30 cellular contexts compared by ENCODE assay signal in the genomic region with DNA sequence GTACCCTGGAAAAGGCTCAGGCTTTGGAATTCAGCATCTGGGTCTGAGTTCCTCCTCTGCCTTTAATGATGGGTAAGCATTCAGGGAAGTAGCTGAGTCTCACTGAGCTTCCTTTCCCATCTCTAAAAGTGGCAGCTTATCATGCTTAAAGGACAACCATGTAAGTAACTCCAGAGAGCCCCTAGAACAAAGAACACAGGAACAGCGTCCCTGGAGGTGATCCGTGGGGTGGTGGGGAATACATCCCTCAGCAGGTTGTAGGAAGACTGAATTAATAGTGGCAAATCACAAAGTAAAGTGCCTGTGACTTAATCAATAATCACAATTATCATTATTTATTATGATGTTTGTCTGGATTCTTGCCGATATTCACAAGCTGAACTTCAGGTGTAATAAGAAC.
"Had no signal": no experiment of that assay in that cellular context is flagged by ENCODE, and none has a peak within 500 bp of the region (broad histone marks: within the 10 kb centered on the region; RNA-seq: fewer than 3 reads in every experiment).

No MANE protein-coding gene starts in this region.

- ATAC-seq: activated CD8-positive, alpha-beta T cell treated with anti-CD3 and anti-CD28 coated beads for 36 hours; activated T-cell treated with anti-CD3 and anti-CD28 coated beads, Interleukin-2, amount 50 U/mL, for 72 hours; activated T-helper 17 cell treated with anti-CD3 and anti-CD28 coated beads, Interleukin-2, amount 50 U/mL, for 72 hours had no signal

- H3K27ac Mint-ChIP-seq: activated CD4-positive, alpha-beta T cell treated with anti-CD3 and anti-CD28 coated beads, Interleukin-2, amount 10 ng/mL, durations not matched to agents 24 days and 14 days; activated CD8-positive, alpha-beta T cell treated with anti-CD3 and anti-CD28 coated beads for 36 hours; activated naive CD4-positive, alpha-beta T cell treated with anti-CD3 and anti-CD28 coated beads, Interleukin-2, amount 50 U/mL, for 24 hours; activated naive CD8-positive, alpha-beta T cell treated with anti-CD3 and anti-CD28 coated beads, Interleukin-2, amount 10 ng/mL, durations not matched to agents 7 days and 5 days; activated T-cell treated with anti-CD3 and anti-CD28 coated beads, Interleukin-2, amount 50 U/mL, for 72 hours; activated T-helper 17 cell treated with anti-CD3 and anti-CD28 coated beads, Interleukin-2, amount 50 U/mL, for 72 hours had no signal

- H2AFZ ChIP-seq: PC-9 had no signal

- H3K27me3 ChIP-seq: ascending aorta, cardiac muscle cell, SJCRH30 had no signal

- H3K9me3 ChIP-seq: ascending aorta, SJCRH30 had no signal

- H3K36me3 ChIP-seq: ascending aorta, cardiac muscle cell, SJCRH30, WERI-Rb-1 had no signal

- H3K4me1 ChIP-seq: ascending aorta, SJCRH30 had no signal

- DNase-seq: activated CD4-positive, alpha-beta T cell treated with anti-CD3 and anti-CD28 coated beads, Interleukin-2, amount 10 ng/mL, durations not matched to agents 24 days and 14 days; activated CD4-positive, alpha-beta T cell treated with anti-CD3 and anti-CD28 coated beads, Interleukin-2, amount 50 U/mL, for 4 hours; activated CD8-positive, alpha-beta T cell treated with anti-CD3 and anti-CD28 coated beads for 36 hours; activated gamma-delta T cell; activated naive CD4-positive, alpha-beta T cell treated with Interleukin-2 at 50 U/mL for 16 hours; activated naive CD8-positive, alpha-beta T cell treated with anti-CD3 and anti-CD28 coated beads, Interleukin-2, amount 10 ng/mL, durations not matched to agents 7 days and 5 days; activated T-cell treated with anti-CD3 and anti-CD28 coated beads, Interleukin-2, amount 50 U/mL, for 1 hour; activated T-cell treated with anti-CD3 and anti-CD28 coated beads, Interleukin-2, amount 50 U/mL, for 72 hours; NCI-H1092 treated with DMSO at 0.1 percent for 48 hours; NCI-H1417; NCI-H146; NCI-H187; NCI-H2029 treated with DMSO at 0.1 percent for 48 hours; NCI-H2107; NCI-H2171; NCI-H510A; NCI-H748 treated with DMSO at 0.1 percent for 48 hours; NK-92 treated with Interleukin-12 subunit alpha and Interleukin-12 subunit beta, amount 100 ng/mL, for 24 hours; PC-9; Right ventricle myocardium superior; SJCRH30; T1000; WERI-Rb-1 had no signal

- H3K4me2 ChIP-seq: PC-9 had no signal

- H3K36me3 Mint-ChIP-seq: activated naive CD4-positive, alpha-beta T cell treated with anti-CD3 and anti-CD28 coated beads, Interleukin-2, amount 50 U/mL, for 24 hours; activated naive CD8-positive, alpha-beta T cell treated with anti-CD3 and anti-CD28 coated beads, Interleukin-2, amount 10 ng/mL, durations not matched to agents 7 days and 5 days had no signal

- H3K4me3 Mint-ChIP-seq: activated CD4-positive, alpha-beta T cell treated with anti-CD3 and anti-CD28 coated beads, Interleukin-2, amount 10 ng/mL, durations not matched to agents 24 days and 14 days; activated CD8-positive, alpha-beta T cell treated with anti-CD3 and anti-CD28 coated beads for 36 hours; activated naive CD4-positive, alpha-beta T cell treated with anti-CD3 and anti-CD28 coated beads, Interleukin-2, amount 50 U/mL, for 24 hours; activated naive CD8-positive, alpha-beta T cell treated with anti-CD3 and anti-CD28 coated beads, Interleukin-2, amount 10 ng/mL, durations not matched to agents 7 days and 5 days; activated T-cell treated with anti-CD3 and anti-CD28 coated beads, Interleukin-2, amount 50 U/mL, for 72 hours; activated T-helper 17 cell treated with anti-CD3 and anti-CD28 coated beads, Interleukin-2, amount 50 U/mL, for 72 hours; central memory CD8-positive, alpha-beta T cell had no signal

- H3K9me3 Mint-ChIP-seq: activated CD4-positive, alpha-beta T cell treated with anti-CD3 and anti-CD28 coated beads, Interleukin-2, amount 10 ng/mL, durations not matched to agents 24 days and 14 days; activated CD8-positive, alpha-beta T cell treated with anti-CD3 and anti-CD28 coated beads for 36 hours; activated naive CD4-positive, alpha-beta T cell treated with anti-CD3 and anti-CD28 coated beads, Interleukin-2, amount 50 U/mL, for 24 hours; activated T-cell treated with anti-CD3 and anti-CD28 coated beads, Interleukin-2, amount 50 U/mL, for 72 hours; activated T-helper 17 cell treated with anti-CD3 and anti-CD28 coated beads, Interleukin-2, amount 50 U/mL, for 72 hours; central memory CD8-positive, alpha-beta T cell had no signal

- H3K27ac ChIP-seq: ascending aorta, cardiac muscle cell, PC-9, SJCRH30, SK-N-MC, WERI-Rb-1 had no signal

- H3K4me1 Mint-ChIP-seq: activated CD4-positive, alpha-beta T cell treated with anti-CD3 and anti-CD28 coated beads, Interleukin-2, amount 10 ng/mL, durations not matched to agents 24 days and 14 days; activated naive CD4-positive, alpha-beta T cell treated with anti-CD3 and anti-CD28 coated beads, Interleukin-2, amount 50 U/mL, for 24 hours; activated naive CD8-positive, alpha-beta T cell treated with anti-CD3 and anti-CD28 coated beads, Interleukin-2, amount 10 ng/mL, durations not matched to agents 7 days and 5 days; activated T-helper 17 cell treated with anti-CD3 and anti-CD28 coated beads, Interleukin-2, amount 50 U/mL, for 72 hours; central memory CD8-positive, alpha-beta T cell had no signal

- H3K27me3 Mint-ChIP-seq: activated CD4-positive, alpha-beta T cell treated with anti-CD3 and anti-CD28 coated beads, Interleukin-2, amount 10 ng/mL, durations not matched to agents 24 days and 14 days; activated naive CD4-positive, alpha-beta T cell treated with anti-CD3 and anti-CD28 coated beads, Interleukin-2, amount 50 U/mL, for 24 hours; central memory CD8-positive, alpha-beta T cell had no signal

- FAIRE-seq: RCC 7860 had no signal

- H3K4me3 ChIP-seq: ascending aorta, cardiac muscle cell, PC-9, SJCRH30, SK-N-MC had no signal
